ENCODE assay signal across 1 cellular context in genomic region chr22:46116491-46116958, GRCh38.
TF ChIP-seq lines count a peak whose summit lies in the region.

No MANE protein-coding gene starts in this region.

TF ChIP-seq in HEK293, 187 proteins besides CTCF, POLR2A, EP300 and RAD21 (continued from another document):
- TF ChIP-seq ZNF501 (tag by site-specific recombination; IDR thresholded peaks at IDR 0.05) (peak; percentile 64; the same call in 1 of the 2 replicates), ZNF626 (tag by site-specific recombination; IDR thresholded peaks at IDR 0.05) (no peak), ZNF112 (tag by site-specific recombination; IDR thresholded peaks at IDR 0.05) (no peak), ZSCAN4 (tag by site-specific recombination; IDR thresholded peaks at IDR 0.05) (no peak), ZFP3 (tag by site-specific recombination; IDR thresholded peaks at IDR 0.05; ENCODE audit: low read depth) (no peak), ZNF155 (tag by site-specific recombination; IDR thresholded peaks at IDR 0.05) (no peak), ZNF449 (tag by site-specific recombination; IDR thresholded peaks at IDR 0.05) (0 out of 2 replicates have a peak, but pooled peaks have one; percentile 14), OSR2 (tag by site-specific recombination; IDR thresholded peaks at IDR 0.05) (no peak), KLF1 (tag by site-specific recombination; IDR thresholded peaks at IDR 0.05) (peak; percentile 54), ZNF747 (tag by site-specific recombination; IDR thresholded peaks at IDR 0.05) (no peak), RBAK (tag by site-specific recombination; IDR thresholded peaks at IDR 0.05) (no peak), ZNF76 (tag by site-specific recombination; IDR thresholded peaks at IDR 0.05; ENCODE audit: borderline replicate concordance, low read depth) (peak; percentile 56; the same call in 1 of the 2 replicates), PRDM2 (tag by site-specific recombination; IDR thresholded peaks at IDR 0.05; ENCODE audit: borderline replicate concordance) (no peak), ZNF335 (tag by site-specific recombination; conservative IDR thresholded peaks at IDR 0.05) (0 out of 2 replicates have a peak, but pooled peaks have one; percentile 12), ZNF391 (tag by site-specific recombination; IDR thresholded peaks at IDR 0.05; ENCODE audit: borderline replicate concordance, low read depth) (peak; percentile 91), ZXDB (tag by site-specific recombination; IDR thresholded peaks at IDR 0.05) (peak; percentile 59; the same call in 1 of the 2 replicates), ZNF394 (tag by site-specific recombination; IDR thresholded peaks at IDR 0.05; ENCODE audit: borderline replicate concordance) (no peak), INSM2 (tag by site-specific recombination; IDR thresholded peaks at IDR 0.05) (no peak), KLF7 (tag by site-specific recombination; IDR thresholded peaks at IDR 0.05; ENCODE audit: borderline replicate concordance) (no peak), ZSCAN16 (tag by site-specific recombination; IDR thresholded peaks at IDR 0.05) (no peak), ZNF701 (tag by site-specific recombination; IDR thresholded peaks at IDR 0.05) (no peak), ZNF645 (tag by site-specific recombination; IDR thresholded peaks at IDR 0.05) (no peak), ZNF518A (tag by site-specific recombination; conservative IDR thresholded peaks at IDR 0.05; ENCODE audit: low read depth) (no peak)
TF ChIP-seq in HEK293: peak in this region for 53.
